ENCODE assay signal across 18 cellular contexts in genomic region chr17:46991618-46992017, GRCh38. TPM values are rescaled to one million over a fixed set of nuclear protein-coding genes. Genes with fewer than 3 reads are reported as not detected.
"Had no signal": no experiment of that assay in that cellular context is flagged by ENCODE, and none has a peak within 500 bp of the region (broad histone marks: within the 10 kb centered on the region; RNA-seq: fewer than 3 reads in every experiment).

No MANE protein-coding gene starts in this region.

- FAIRE-seq: frontal cortex, keratinocyte, pancreas had no signal

- ATAC-seq: heart right ventricle, left ventricle myocardium superior, T-helper 17 cell had no signal

- H3K36me3 ChIP-seq: colonic mucosa, heart right ventricle, pancreas, tibial artery had no signal

- DNase-seq: activated CD4-positive, alpha-beta T cell treated with anti-CD3 and anti-CD28 coated beads, Interleukin-2, amount 50 U/mL, for 1 hour; activated naive CD4-positive, alpha-beta T cell treated with anti-CD3 and anti-CD28 coated beads, Interleukin-2, amount 50 U/mL, for 16 hours; activated T-cell treated with anti-CD3 and anti-CD28 coated beads for 4 hours; caudate nucleus; colonic mucosa; effector CD4-positive, alpha-beta T cell; heart right ventricle; left ventricle myocardium superior; pancreas; retina; stimulated activated CD4-positive, alpha-beta T cell treated with anti-CD3 and anti-CD28 coated beads, Interleukin-4, amount 100 ng/mL, for 4 hours; T-helper 17 cell; tibial artery had no signal

- H3K4me1 ChIP-seq: colonic mucosa, tibial artery had no signal

- H3K27ac ChIP-seq: colonic mucosa, heart right ventricle, pancreas, skin epidermis, tibial artery had no signal

- H3K4me3 ChIP-seq: colonic mucosa, heart right ventricle, pancreas, skin epidermis, tibial artery had no signal

- H3K9me3 ChIP-seq: colonic mucosa, heart right ventricle, pancreas, tibial artery had no signal

- H3K27me3 ChIP-seq: colonic mucosa, heart right ventricle, pancreas, tibial artery had no signal

RNA-seq across cellular contexts. Expression of gene RPRML, which starts 12.6 kb away (rescaled TPM):
- total RNA-seq: activated CD8-positive, alpha-beta memory T cell treated with anti-CD3 and anti-CD28 coated beads for 36 hours; activated T-helper 2 cell treated with anti-CD3 and anti-CD28 coated beads, Interferon-gamma antibody, Interleukin-2, Interleukin-4, amounts not matched to agents 10 μg/mL and 5 μg/mL and 100 μg/mL, durations not matched to agents 14 hours and 24 hours and 36 hours; colonic mucosa; T-helper 17 cell had no signal
- polyA plus RNA-seq: keratinocyte had no signal
